Comparison of ENCODE assay signal across 1 cellular context in genomic region chr16:69972120-69972519, GRCh38. TPM values are rescaled to one million over a fixed set of nuclear protein-coding genes. Genes with fewer than 3 reads are reported as not detected.
"Had no signal": no experiment of that assay in that cellular context is flagged by ENCODE, and none has a peak within 500 bp of the region (broad histone marks: within the 10 kb centered on the region; RNA-seq: fewer than 3 reads in every experiment).

No MANE protein-coding gene starts in this region.

RNA-seq across cellular contexts. Expression of gene CLEC18A, which starts 21.0 kb away (rescaled TPM):
- total RNA-seq: NCI-H460 had no signal
